Comparison of ENCODE assay signal across 1 cellular context in the genomic region with DNA sequence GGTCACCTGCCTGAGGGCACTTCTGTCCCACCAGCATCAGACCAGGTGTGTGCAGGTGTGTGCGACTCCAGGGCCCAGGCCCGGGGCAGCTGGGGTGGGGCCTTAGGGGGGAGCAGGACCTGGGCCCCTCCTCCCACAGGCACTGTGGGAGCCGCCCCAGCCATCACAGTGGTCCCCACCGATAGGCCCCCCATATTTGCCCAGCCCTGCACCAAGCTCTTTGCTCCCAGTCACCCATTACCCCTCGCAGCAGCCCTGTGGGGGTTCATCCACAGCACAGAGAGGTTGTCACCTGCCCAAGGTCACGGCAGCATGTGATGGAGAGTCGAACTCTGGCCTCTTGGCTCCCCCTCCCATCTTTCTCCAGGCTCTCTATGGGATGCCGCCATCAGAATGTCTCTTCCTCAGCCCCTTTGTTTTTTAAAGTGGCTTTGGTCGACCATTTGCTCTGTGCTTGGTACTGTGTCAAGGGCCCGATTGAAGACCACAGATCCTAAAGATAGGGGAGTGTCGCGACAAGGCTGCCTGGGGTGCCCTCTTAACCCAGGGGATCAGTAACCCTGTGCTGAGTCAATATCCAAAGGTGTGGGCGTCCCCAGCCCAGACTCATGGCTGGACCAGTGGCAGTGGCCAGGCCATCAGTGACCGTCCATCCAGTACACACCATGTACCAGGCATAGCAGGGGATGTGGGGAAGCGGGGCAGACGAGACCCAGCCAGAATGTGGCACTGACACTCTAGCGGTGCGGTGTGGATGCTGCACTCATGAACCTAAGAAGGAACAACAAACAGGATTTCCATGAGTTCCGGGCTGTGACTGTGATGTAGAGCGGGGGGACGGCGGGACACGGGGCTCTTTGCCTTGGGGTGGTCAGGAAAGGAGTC.
TF ChIP-seq lines count a peak whose summit lies in the region.

No MANE protein-coding gene starts in this region.

TF ChIP-seq in WTC11, 78 proteins besides CTCF, POLR2A, EP300 and RAD21:
- TF ChIP-seq ZNF138 (CRISPR knock-in tag; conservative IDR thresholded peaks at IDR 0.05): no peak
- TF ChIP-seq ZNF219 (CRISPR knock-in tag; IDR thresholded peaks at IDR 0.05; ENCODE audit: borderline replicate concordance): no peak
- TF ChIP-seq, protein P1, sequence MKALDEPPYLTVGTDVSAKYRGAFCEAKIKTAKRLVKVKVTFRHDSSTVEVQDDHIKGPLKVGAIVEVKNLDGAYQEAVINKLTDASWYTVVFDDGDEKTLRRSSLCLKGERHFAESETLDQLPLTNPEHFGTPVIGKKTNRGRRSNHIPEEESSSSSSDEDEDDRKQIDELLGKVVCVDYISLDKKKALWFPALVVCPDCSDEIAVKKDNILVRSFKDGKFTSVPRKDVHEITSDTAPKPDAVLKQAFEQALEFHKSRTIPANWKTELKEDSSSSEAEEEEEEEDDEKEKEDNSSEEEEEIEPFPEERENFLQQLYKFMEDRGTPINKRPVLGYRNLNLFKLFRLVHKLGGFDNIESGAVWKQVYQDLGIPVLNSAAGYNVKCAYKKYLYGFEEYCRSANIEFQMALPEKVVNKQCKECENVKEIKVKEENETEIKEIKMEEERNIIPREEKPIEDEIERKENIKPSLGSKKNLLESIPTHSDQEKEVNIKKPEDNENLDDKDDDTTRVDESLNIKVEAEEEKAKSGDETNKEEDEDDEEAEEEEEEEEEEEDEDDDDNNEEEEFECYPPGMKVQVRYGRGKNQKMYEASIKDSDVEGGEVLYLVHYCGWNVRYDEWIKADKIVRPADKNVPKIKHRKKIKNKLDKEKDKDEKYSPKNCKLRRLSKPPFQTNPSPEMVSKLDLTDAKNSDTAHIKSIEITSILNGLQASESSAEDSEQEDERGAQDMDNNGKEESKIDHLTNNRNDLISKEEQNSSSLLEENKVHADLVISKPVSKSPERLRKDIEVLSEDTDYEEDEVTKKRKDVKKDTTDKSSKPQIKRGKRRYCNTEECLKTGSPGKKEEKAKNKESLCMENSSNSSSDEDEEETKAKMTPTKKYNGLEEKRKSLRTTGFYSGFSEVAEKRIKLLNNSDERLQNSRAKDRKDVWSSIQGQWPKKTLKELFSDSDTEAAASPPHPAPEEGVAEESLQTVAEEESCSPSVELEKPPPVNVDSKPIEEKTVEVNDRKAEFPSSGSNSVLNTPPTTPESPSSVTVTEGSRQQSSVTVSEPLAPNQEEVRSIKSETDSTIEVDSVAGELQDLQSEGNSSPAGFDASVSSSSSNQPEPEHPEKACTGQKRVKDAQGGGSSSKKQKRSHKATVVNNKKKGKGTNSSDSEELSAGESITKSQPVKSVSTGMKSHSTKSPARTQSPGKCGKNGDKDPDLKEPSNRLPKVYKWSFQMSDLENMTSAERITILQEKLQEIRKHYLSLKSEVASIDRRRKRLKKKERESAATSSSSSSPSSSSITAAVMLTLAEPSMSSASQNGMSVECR (CRISPR knock-in tag; IDR thresholded peaks at IDR 0.05; ENCODE audit: borderline replicate concordance): no peak
- no peak for TF ChIP-seq ATF1 (CRISPR knock-in tag; IDR thresholded peaks at IDR 0.05)
- no peak for TF ChIP-seq ZNF423 (CRISPR knock-in tag; IDR thresholded peaks at IDR 0.05)
- TF ChIP-seq SMAD3 (CRISPR knock-in tag; IDR thresholded peaks at IDR 0.05; ENCODE audit: borderline replicate concordance): no peak
- TF ChIP-seq, protein P2, sequence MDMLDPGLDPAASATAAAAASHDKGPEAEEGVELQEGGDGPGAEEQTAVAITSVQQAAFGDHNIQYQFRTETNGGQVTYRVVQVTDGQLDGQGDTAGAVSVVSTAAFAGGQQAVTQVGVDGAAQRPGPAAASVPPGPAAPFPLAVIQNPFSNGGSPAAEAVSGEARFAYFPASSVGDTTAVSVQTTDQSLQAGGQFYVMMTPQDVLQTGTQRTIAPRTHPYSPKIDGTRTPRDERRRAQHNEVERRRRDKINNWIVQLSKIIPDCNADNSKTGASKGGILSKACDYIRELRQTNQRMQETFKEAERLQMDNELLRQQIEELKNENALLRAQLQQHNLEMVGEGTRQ (CRISPR knock-in tag; IDR thresholded peaks at IDR 0.05): no peak
- no peak for TF ChIP-seq MXD4 (CRISPR knock-in tag; IDR thresholded peaks at IDR 0.05; ENCODE audit: borderline replicate concordance)
- no peak for TF ChIP-seq TP53 (CRISPR knock-in tag; IDR thresholded peaks at IDR 0.05)
- no peak for TF ChIP-seq ELF4 (CRISPR knock-in tag; IDR thresholded peaks at IDR 0.05; ENCODE audit: low read depth)
- TF ChIP-seq CREB1 (CRISPR knock-in tag; IDR thresholded peaks at IDR 0.05): no peak
